ENCODE assay signal across 27 cellular contexts in the genomic region with DNA sequence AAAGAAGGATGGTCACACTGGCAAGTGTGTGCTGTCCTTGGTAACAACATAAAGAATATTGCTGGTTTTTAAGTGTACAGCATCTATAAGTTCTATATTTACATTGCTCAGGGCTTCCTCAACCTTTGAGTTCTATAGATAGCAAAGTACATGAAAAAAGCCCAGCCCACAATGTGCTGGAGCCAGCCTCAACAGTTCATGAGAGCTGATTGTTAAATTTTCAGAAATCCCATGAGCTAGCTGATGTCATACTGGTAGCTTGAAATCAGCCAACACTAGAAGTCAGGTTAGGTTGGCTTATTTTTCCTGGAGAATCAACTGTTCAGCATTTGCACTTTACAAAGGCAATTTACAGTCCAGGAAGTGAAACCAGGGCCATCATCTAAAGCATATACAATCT.
"Had no signal": no experiment of that assay in that cellular context is flagged by ENCODE, and none has a peak within 500 bp of the region (broad histone marks: within the 10 kb centered on the region; RNA-seq: fewer than 3 reads in every experiment).

No MANE protein-coding gene starts in this region.

- H3K36me3 ChIP-seq: brain microvascular endothelial cell, cardiac muscle cell, colonic mucosa had no signal

- DNase-seq: activated CD4-positive, alpha-beta memory T cell treated with anti-CD3 and anti-CD28 coated beads, Interleukin-2, amount 10 ng/mL, durations not matched to agents 7 days and 5 days; activated CD4-positive, alpha-beta T cell treated with anti-CD3 and anti-CD28 coated beads, Interleukin-2, amount 10 ng/mL, durations not matched to agents 7 days and 5 days; activated CD4-positive, CD25-positive, alpha-beta regulatory T cell; activated gamma-delta T cell; activated naive CD4-positive, alpha-beta T cell treated with anti-CD3 and anti-CD28 coated beads, Interleukin-2, amount 10 ng/mL, durations not matched to agents 7 days and 5 days; activated naive CD8-positive, alpha-beta T cell treated with anti-CD3 and anti-CD28 coated beads for 36 hours; activated T-cell treated with anti-CD3 and anti-CD28 coated beads for 4 hours; activated T-cell treated with anti-CD3 and anti-CD28 coated beads, Interleukin-2, amount 50 U/mL, for 48 hours; brain microvascular endothelial cell; cerebellar nuclear complex; colonic mucosa; Kasumi-1; NCI-H1092; NCI-H1417; NCI-H1930; NCI-H2171; NCI-H2227 treated with DMSO at 0.1 percent for 48 hours; NCI-H526; NCI-H774; PC-9; SIG-M5; T-cell; T-helper 2 cell; T1000 had no signal

- H3K27me3 ChIP-seq: brain microvascular endothelial cell, cardiac muscle cell, colonic mucosa had no signal

- H3K27ac ChIP-seq: brain microvascular endothelial cell, cardiac muscle cell, colonic mucosa, PC-9, SK-N-MC, VCaP had no signal

- H3K4me2 ChIP-seq: PC-9 had no signal

- H3K9me3 ChIP-seq: colonic mucosa had no signal

- H2AFZ ChIP-seq: PC-9 had no signal

- H3K4me1 ChIP-seq: colonic mucosa had no signal

- H3K4me3 ChIP-seq: cardiac muscle cell, colonic mucosa, PC-9, SK-N-MC had no signal
